In the genomic region with DNA sequence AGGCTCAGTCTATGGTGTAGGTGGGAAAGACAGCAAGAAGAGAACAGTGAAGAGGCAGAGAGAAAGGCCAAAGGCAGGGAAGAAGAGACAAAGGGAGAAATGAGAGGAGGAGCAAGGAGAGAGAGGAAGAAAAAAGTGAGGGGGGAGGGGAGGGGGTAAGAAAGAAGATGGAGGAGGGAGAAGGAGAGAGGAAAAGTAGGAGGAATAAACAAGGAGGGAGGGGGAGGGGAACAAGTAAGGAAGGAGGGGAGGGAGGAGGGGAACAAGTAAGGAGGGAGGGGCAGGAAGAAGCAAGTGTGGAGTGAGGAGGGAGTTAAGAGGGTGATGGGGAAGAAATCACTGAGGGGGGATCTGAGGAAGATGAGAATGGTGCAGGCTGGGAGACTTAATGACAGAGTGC, we compare ENCODE assay signal across 22 cellular contexts. TPM values are rescaled to one million over a fixed set of nuclear protein-coding genes. Genes with fewer than 3 reads are reported as not detected.
DNase-seq lines count a peak whose midpoint lies in the region; ATAC-seq, FAIRE-seq and TF ChIP-seq lines count a peak whose summit lies in the region.
"Had no signal": no experiment of that assay in that cellular context is flagged by ENCODE, and none has a peak within 500 bp of the region (broad histone marks: within the 10 kb centered on the region; RNA-seq: fewer than 3 reads in every experiment).

No MANE protein-coding gene starts in this region.

- no peak overlapping the region for H3K18ac ChIP-seq in H9 (ENCODE audit: insufficient read length, low read depth, low read length)
- peak overlapping the region; percentile 78 for H3K18ac ChIP-seq in H1 (ENCODE audit: extremely low read depth, low read length)

- H3K79me1 ChIP-seq in H9 (ENCODE audit: insufficient read depth, low read depth, low read length, poor library complexity, severe bottlenecking) (no peaks in the 10 kb centered on the region), H1 (ENCODE audit: low read depth, low read length) (no peaks in the 10 kb centered on the region)

- intact Hi-C loops in right cardiac atrium (cut with DNase I), result loop anchor here in 1 of 4 donors (10.0 kb wide), 1 partner anchor 88 kb away; no protein-coding TSS in a partner anchor

- no peak overlapping the region for H3K23ac ChIP-seq in H9 (ENCODE audit: insufficient read length, low read depth, low read length)
- no peak overlapping the region for H3K23ac ChIP-seq in H1 (ENCODE audit: insufficient read length)

- H2AK5ac ChIP-seq in H9 (ENCODE audit: insufficient read length, low read length) (no peak overlapping the region), H1 (ENCODE audit: low read depth, low read length) (no peak overlapping the region)

- DNase-seq in H9 (no peak), H1 (ENCODE audit: low read depth in 1 of 2, low spot score in 2 of 2) (no peak), lung (ENCODE audit: low spot score) (peak; percentile 1), right cardiac atrium (no peak), RCC 7860 (ENCODE audit: low spot score) (no peak)
- DNase-seq in stimulated activated effector memory CD8-positive, alpha-beta T cell treated with anti-CD3 and anti-CD28 coated beads, Interleukin-12 subunit alpha, Interleukin-12 subunit beta, amount 100 ng/mL, for 72 hours (ENCODE audit: low spot score in 2 of 2), result no peak
- DNase-seq in activated CD8-positive, alpha-beta memory T cell treated with anti-CD3 and anti-CD28 coated beads, Interleukin-2, amount 10 ng/mL, durations not matched to agents 7 days and 5 days, result no peak
- DNase-seq: AML-193, DMS 273 treated with DMSO at 0.1 percent for 48 hours, DMS53, DND-41, EL had no signal

- no peak overlapping the region for H2BK12ac ChIP-seq in H9 (ENCODE audit: insufficient read length, low read depth, low read length)
- 0 out of 2 replicates have a peak overlapping the region, but pooled peaks have one; percentile 87 for H2BK12ac ChIP-seq in H1 (ENCODE audit: low read depth, low read length)

- no peak overlapping the region for H2BK120ac ChIP-seq in H9 (ENCODE audit: low read depth, low read length, poor library complexity, severe bottlenecking)
- H2BK120ac ChIP-seq in H1 (replicated peaks; ENCODE audit: low read depth, low read length), result no peak overlapping the region

- no peaks in the 10 kb centered on the region; a peak in 1 of 7 replicates for H3K36me3 Mint-ChIP-seq in H9 (ENCODE audit: insufficient read depth in 1 of 3, low read depth in 3 of 3)
- H3K36me3 Mint-ChIP-seq in stimulated activated effector memory CD8-positive, alpha-beta T cell treated with anti-CD3 and anti-CD28 coated beads, Interleukin-12 subunit alpha, Interleukin-12 subunit beta, amount 100 ng/mL, for 72 hours, result no peaks in the 10 kb centered on the region
- H3K36me3 Mint-ChIP-seq in activated CD8-positive, alpha-beta memory T cell treated with anti-CD3 and anti-CD28 coated beads, Interleukin-2, amount 10 ng/mL, durations not matched to agents 7 days and 5 days, result no peaks in the 10 kb centered on the region
- H3K36me3 Mint-ChIP-seq: CD8-positive, alpha-beta T cell had no signal

- H2BK5ac ChIP-seq in H9 (ENCODE audit: insufficient read length, low read length) (no peak overlapping the region), H1 (ENCODE audit: low read depth, low read length) (0 out of 2 replicates have a peak overlapping the region, but pooled peaks have one; percentile 15)

- H3K27ac Mint-ChIP-seq in H9, result peak overlapping the region in 1 of 3 experiments; percentile 66; a peak in 2 of 7 replicates
- H3K27ac Mint-ChIP-seq in stimulated activated effector memory CD8-positive, alpha-beta T cell treated with anti-CD3 and anti-CD28 coated beads, Interleukin-12 subunit alpha, Interleukin-12 subunit beta, amount 100 ng/mL, for 72 hours, result no peak overlapping the region
- H3K27ac Mint-ChIP-seq in activated CD8-positive, alpha-beta memory T cell treated with anti-CD3 and anti-CD28 coated beads, Interleukin-2, amount 10 ng/mL, durations not matched to agents 7 days and 5 days, result no peak overlapping the region
- H3K27ac Mint-ChIP-seq: CD8-positive, alpha-beta T cell had no signal

- POLR2A ChIA-PET in H1 (lab: Charles Lee; ENCODE audit: partially characterized antibody), result no interaction called here

- H4K20me1 ChIP-seq in BLaER1, result no peaks in the 10 kb centered on the region
- no peaks in the 10 kb centered on the region for H4K20me1 ChIP-seq in H9 (ENCODE audit: control insufficient read depth, insufficient read depth, insufficient read length)
- H4K20me1 ChIP-seq in H1 (replicated peaks in 1 of 2; ENCODE audit: control insufficient read depth in 1 of 2, insufficient read depth in 2 of 2, low read length in 2 of 2), result no peaks in the 10 kb centered on the region

- H2BK15ac ChIP-seq in H9 (ENCODE audit: low read depth, low read length) (no peak overlapping the region), H1 (ENCODE audit: low read length) (no peak overlapping the region)

- peaks cover 0 to 2% of the 10 kb centered on the region in 2 experiments; a peak in 1 of 5 replicates for H3K9me3 Mint-ChIP-seq in H9
- H3K9me3 Mint-ChIP-seq in stimulated activated effector memory CD8-positive, alpha-beta T cell treated with anti-CD3 and anti-CD28 coated beads, Interleukin-12 subunit alpha, Interleukin-12 subunit beta, amount 100 ng/mL, for 72 hours, result no peaks in the 10 kb centered on the region
- no peaks in the 10 kb centered on the region for H3K9me3 Mint-ChIP-seq in activated CD8-positive, alpha-beta memory T cell treated with anti-CD3 and anti-CD28 coated beads, Interleukin-2, amount 10 ng/mL, durations not matched to agents 7 days and 5 days (ENCODE audit: low read depth)
- H3K9me3 Mint-ChIP-seq: CD8-positive, alpha-beta T cell had no signal

- 0 out of 2 replicates have a peak overlapping the region, but pooled peaks have one; percentile 43 for H3K14ac ChIP-seq in H9 (ENCODE audit: insufficient read depth, low read length)
- H3K14ac ChIP-seq in H1 (ENCODE audit: insufficient read length), result peak overlapping the region; percentile 37

- H4K5ac ChIP-seq in H9 (ENCODE audit: insufficient read length, low read depth, low read length), result no peak overlapping the region
- H4K5ac ChIP-seq in H1 (ENCODE audit: insufficient read length, low read depth, low read length), result peak overlapping the region; percentile 64

- no peaks in the 10 kb centered on the region for H3K27me3 Mint-ChIP-seq in H9 (ENCODE audit: low read depth)
- peaks cover 4% of the 10 kb centered on the region for H3K27me3 Mint-ChIP-seq in activated CD8-positive, alpha-beta memory T cell treated with anti-CD3 and anti-CD28 coated beads, Interleukin-2, amount 10 ng/mL, durations not matched to agents 7 days and 5 days

- no peak overlapping the region for H3T11ph ChIP-seq in H9 (ENCODE audit: low read length)

- H3K36me3 ChIP-seq in BLaER1 (no peaks in the 10 kb centered on the region), H1 (ENCODE audit: control insufficient read depth in 2 of 4, insufficient read depth in 4 of 4, low read length in 3 of 4) (no peaks in the 10 kb centered on the region), lung (ENCODE audit: control insufficient read depth in 2 of 2, insufficient read depth in 2 of 2, low read length in 2 of 2) (no peaks in the 10 kb centered on the region)
- H3K36me3 ChIP-seq: HAP-1 had no signal

- TF ChIP-seq CTCF in H9 (conservative IDR thresholded peaks at IDR 0.05) (no peak), H1 (IDR thresholded peaks at IDR 0.05; ENCODE audit: control extremely low read depth in 1 of 3, insufficient read depth in 1 of 3, low read depth in 1 of 3, low read length in 3 of 3) (no peak), lung (IDR thresholded peaks at IDR 0.05; ENCODE audit: control extremely low read depth, extremely low read depth) (no peak)

- no peak for TF ChIP-seq POLR2A in H1 (IDR thresholded peaks at IDR 0.05; ENCODE audit: control extremely low read depth in 1 of 2, low read depth in 2 of 2, low read length in 2 of 2)

- H3K4me2 ChIP-seq in BLaER1 (peak overlapping the region; percentile 68), H9 (ENCODE audit: insufficient read depth, insufficient read length, low read length) (no peak overlapping the region), H1 (ENCODE audit: insufficient read depth in 1 of 2, low read depth in 2 of 2, low read length in 2 of 2) (peak overlapping the region; percentile 35 to 37)
- H3K4me2 ChIP-seq: A549 had no signal

- H3K23me2 ChIP-seq in H9 (ENCODE audit: insufficient read length, low read depth, low read length, poor library complexity, severe bottlenecking) (no peaks in the 10 kb centered on the region), H1 (ENCODE audit: low read depth, low read length) (no peaks in the 10 kb centered on the region)

- H4K91ac ChIP-seq in H9 (ENCODE audit: insufficient read length, low read depth, low read length) (no peak overlapping the region), H1 (replicated peaks; ENCODE audit: insufficient read length, low read length) (peak overlapping the region; percentile 84)

- peaks cover 3 to 22% of the 10 kb centered on the region in 2 experiments for H3K4me1 Mint-ChIP-seq in H9
- H3K4me1 Mint-ChIP-seq in stimulated activated effector memory CD8-positive, alpha-beta T cell treated with anti-CD3 and anti-CD28 coated beads, Interleukin-12 subunit alpha, Interleukin-12 subunit beta, amount 100 ng/mL, for 72 hours, result no peaks in the 10 kb centered on the region
- no peaks in the 10 kb centered on the region for H3K4me1 Mint-ChIP-seq in activated CD8-positive, alpha-beta memory T cell treated with anti-CD3 and anti-CD28 coated beads, Interleukin-2, amount 10 ng/mL, durations not matched to agents 7 days and 5 days

- FAIRE-seq in H1 (lab: Jason Lieb, UNC) (no peak), RCC 7860 (lab: Jason Lieb, UNC) (no peak)
- FAIRE-seq: A549, GM12891, GM19239 had no signal

- CTCF ChIA-PET in H1 (lab: Charles Lee; ENCODE audit: partially characterized antibody), result interaction anchor here (0.7 to 2.9 kb wide), 8 partner anchors 8 to 153 kb away, joined by 3 to 18 read pairs (median 4); a partner anchor contains a TSS
- CTCF ChIA-PET in activated CD8-positive, alpha-beta memory T cell treated with anti-CD3 and anti-CD28 coated beads, Interleukin-2, amount 10 ng/mL, durations not matched to agents 7 days and 5 days (lab: Charles Lee), result no interaction called here

- no peaks in the 10 kb centered on the region for H3K27me3 ChIP-seq in BLaER1
- no peaks in the 10 kb centered on the region for H3K27me3 ChIP-seq in H9 (ENCODE audit: insufficient read depth, low read length)
- no peaks in the 10 kb centered on the region for H3K27me3 ChIP-seq in H1 (replicated peaks in 1 of 4; ENCODE audit: control insufficient read depth in 3 of 4, extremely low read depth in 1 of 4, insufficient read depth in 3 of 4, low read length in 3 of 4)
- H3K27me3 ChIP-seq in lung (ENCODE audit: control insufficient read depth, insufficient read depth), result no peaks in the 10 kb centered on the region
- H3K27me3 ChIP-seq in right cardiac atrium (ENCODE audit: control insufficient read depth, insufficient read depth), result no peaks in the 10 kb centered on the region

- H3K4me3 Mint-ChIP-seq in H9, result no peak overlapping the region
- H3K4me3 Mint-ChIP-seq in stimulated activated effector memory CD8-positive, alpha-beta T cell treated with anti-CD3 and anti-CD28 coated beads, Interleukin-12 subunit alpha, Interleukin-12 subunit beta, amount 100 ng/mL, for 72 hours, result no peak overlapping the region
- H3K4me3 Mint-ChIP-seq in activated CD8-positive, alpha-beta memory T cell treated with anti-CD3 and anti-CD28 coated beads, Interleukin-2, amount 10 ng/mL, durations not matched to agents 7 days and 5 days, result no peak overlapping the region
- H3K4me3 Mint-ChIP-seq: CD8-positive, alpha-beta T cell had no signal

- H3K4ac ChIP-seq in H9 (ENCODE audit: low read depth, low read length) (no peak overlapping the region), H1 (replicated peaks; ENCODE audit: insufficient read length, low read depth, low read length) (peak overlapping the region; percentile 49)

- H3K27ac ChIP-seq in BLaER1 (peak overlapping the region; percentile 60), H9 (ENCODE audit: insufficient read length, low read depth, low read length) (no peak overlapping the region), H1 (ENCODE audit: low read depth, low read length) (no peak overlapping the region), lung (ENCODE audit: low read depth in 1 of 2, low read length in 1 of 2) (no peak overlapping the region), right cardiac atrium (ENCODE audit: low read length) (no peak overlapping the region)
- H3K27ac ChIP-seq: 22Rv1, A549, HL-60 had no signal

- H3K4me3 ChIP-seq in BLaER1, result no peak overlapping the region
- H3K4me3 ChIP-seq in H1 (ENCODE audit: extremely low read depth in 1 of 4, insufficient read depth in 2 of 4, low read depth in 3 of 4, low read length in 4 of 4), result no peak overlapping the region
- no peak overlapping the region for H3K4me3 ChIP-seq in lung
- H3K4me3 ChIP-seq in right cardiac atrium (ENCODE audit: low read length), result no peak overlapping the region
- H3K4me3 ChIP-seq: A549, HAP-1 had no signal

- H3K79me2 ChIP-seq in H9 (ENCODE audit: insufficient read depth, low read length) (no peaks in the 10 kb centered on the region), H1 (ENCODE audit: control insufficient read depth in 1 of 2, insufficient read depth in 2 of 2, low read length in 2 of 2) (no peaks in the 10 kb centered on the region)

- H4K8ac ChIP-seq in H9 (replicated peaks; ENCODE audit: insufficient read length, low read depth, low read length) (no peak overlapping the region), H1 (ENCODE audit: extremely low read depth, insufficient read depth, low read length) (peak overlapping the region; percentile 90)

- H3K56ac ChIP-seq in H9 (ENCODE audit: insufficient read length, low read depth, low read length) (no peak overlapping the region), H1 (replicated peaks; ENCODE audit: insufficient read length, low read depth, low read length) (no peak overlapping the region)

- no peak for TF ChIP-seq RAD21 in H1 (IDR thresholded peaks at IDR 0.05 in 1 of 2, conservative IDR thresholded peaks at IDR 0.05 in 1 of 2; ENCODE audit: low read depth in 2 of 2, low read length in 2 of 2)

- ATAC-seq in lung (ENCODE audit: insufficient read depth, low FRiP score), result no peak
- ATAC-seq in right cardiac atrium, result no peak
- ATAC-seq in stimulated activated effector memory CD8-positive, alpha-beta T cell treated with anti-CD3 and anti-CD28 coated beads, Interleukin-12 subunit alpha, Interleukin-12 subunit beta, amount 100 ng/mL, for 72 hours, result no peak
- ATAC-seq in activated CD8-positive, alpha-beta memory T cell treated with anti-CD3 and anti-CD28 coated beads, Interleukin-2, amount 10 ng/mL, durations not matched to agents 7 days and 5 days, result no peak
- ATAC-seq: A549; CD8-positive, alpha-beta T cell had no signal

- no peak overlapping the region for H3K9ac ChIP-seq in BLaER1
- no peak overlapping the region for H3K9ac ChIP-seq in H9 (ENCODE audit: extremely low read depth, insufficient read length, low read length)
- no peak overlapping the region for H3K9ac ChIP-seq in H1 (replicated peaks in 1 of 4; ENCODE audit: extremely low read depth in 1 of 4, low read depth in 3 of 4, low read length in 3 of 4)

- TF ChIP-seq EP300 in H1 (IDR thresholded peaks at IDR 0.05; ENCODE audit: borderline replicate concordance in 1 of 2, low read depth in 2 of 2, low read length in 2 of 2), result no peak

- peaks cover 40% of the 10 kb centered on the region for H3K4me1 ChIP-seq in BLaER1
- no peaks in the 10 kb centered on the region for H3K4me1 ChIP-seq in H9 (ENCODE audit: insufficient read depth, low read length)
- H3K4me1 ChIP-seq in H1 (replicated peaks in 1 of 4; ENCODE audit: control insufficient read depth in 3 of 4, insufficient read depth in 4 of 4, low read length in 3 of 4), result peaks cover 3 to 18% (median 14%) of the 10 kb centered on the region in 4 experiments
- H3K4me1 ChIP-seq in lung (ENCODE audit: control insufficient read depth in 2 of 2, insufficient read depth in 2 of 2, low read length in 2 of 2), result no peaks in the 10 kb centered on the region
- no peaks in the 10 kb centered on the region for H3K4me1 ChIP-seq in right cardiac atrium (ENCODE audit: control insufficient read depth, insufficient read depth, low read length)
- H3K4me1 ChIP-seq: A549, HAP-1 had no signal

- H3K9me3 ChIP-seq in BLaER1 (peaks cover 5% of the 10 kb centered on the region; the same call in 1 of the 2 replicates), H9 (ENCODE audit: control insufficient read depth, low read depth, low read length) (no peaks in the 10 kb centered on the region), H1 (ENCODE audit: insufficient read depth in 2 of 2, low read depth in 1 of 2, low read length in 1 of 2) (no peaks in the 10 kb centered on the region), lung (ENCODE audit: control insufficient read depth in 2 of 2, insufficient read depth in 1 of 2, low read length in 1 of 2) (peaks cover 0 to 3% of the 10 kb centered on the region in 2 donors), right cardiac atrium (ENCODE audit: control insufficient read depth, low read length) (no peaks in the 10 kb centered on the region)
- H3K9me3 ChIP-seq: HAP-1 had no signal

- no peak overlapping the region for H2AFZ ChIP-seq in H9 (ENCODE audit: low read length)
- peak overlapping the region; percentile 79 for H2AFZ ChIP-seq in H1 (ENCODE audit: low read length)

- no peak overlapping the region for H2BK20ac ChIP-seq in H9 (ENCODE audit: low read depth, low read length, poor library complexity, severe bottlenecking)
- H2BK20ac ChIP-seq in H1 (ENCODE audit: low read length), result peak overlapping the region; percentile 72; the same call in 1 of the 2 replicates

RNA-seq across cellular contexts. Expression of a gene that starts 45.5 kb away (rescaled TPM):
- 7.8 and 8.6 TPM in 2 replicates for total RNA-seq in H9 (2021)
- total RNA-seq in H1 (2021; fragmentation: NEBNext Ultra II Directional; extraction: Animal tissue kit (Norgen Biotek cat#: 25700)), result 14.3 and 15.3 TPM in 2 replicates
- 4.7 and 6.0 TPM in 2 replicates for polyA plus RNA-seq in H1 (2011; rRNA removed)
- 6.1 TPM for polyA plus RNA-seq in H1 (2011; cell fraction: cytosol; rRNA removed)
- 8.1 TPM for polyA plus RNA-seq in H1 (2011; cell fraction: nucleus; rRNA removed)
- polyA plus RNA-seq in H1 (2012, experiment 1 of 2), result 6.0 to 11.3 TPM (median 8.8 TPM) in 4 replicates
- 4.3 TPM for polyA plus RNA-seq in H1 (2012, experiment 2 of 2)
- 9.0 TPM for polyA plus RNA-seq in H1 (2013, experiment 1 of 2)
- polyA plus RNA-seq in H1 (2013, experiment 2 of 2), result 9.6 TPM
- 9.0 and 9.7 TPM in 2 replicates for polyA minus RNA-seq in H1 (2011; rRNA and poly(A)+ RNA removed)
- polyA minus RNA-seq in H1 (2011; cell fraction: cytosol; rRNA and poly(A)+ RNA removed), result 6.8 TPM
- polyA minus RNA-seq in H1 (2011; cell fraction: nucleus; rRNA and poly(A)+ RNA removed), result 7.9 TPM
- total RNA-seq in lung, result 10 to 100 TPM; 45.3 to 58.5 TPM
- 10 to 100 TPM; 14.6 to 19.0 TPM for polyA plus RNA-seq in lung
- total RNA-seq in right cardiac atrium, result 10 to 100 TPM; 17.1 to 30.5 (median 21.2) TPM
- polyA plus RNA-seq in right cardiac atrium, result 8.6 TPM
- not detected for total RNA-seq in activated CD8-positive, alpha-beta memory T cell treated with anti-CD3 and anti-CD28 coated beads, Interleukin-2, amount 10 ng/mL, durations not matched to agents 7 days and 5 days
- total RNA-seq: CD8-positive, alpha-beta T cell; HT1080 had no signal
- polyA plus RNA-seq: BJ had no signal
